30 cellular contexts compared by ENCODE assay signal in the genomic region with DNA sequence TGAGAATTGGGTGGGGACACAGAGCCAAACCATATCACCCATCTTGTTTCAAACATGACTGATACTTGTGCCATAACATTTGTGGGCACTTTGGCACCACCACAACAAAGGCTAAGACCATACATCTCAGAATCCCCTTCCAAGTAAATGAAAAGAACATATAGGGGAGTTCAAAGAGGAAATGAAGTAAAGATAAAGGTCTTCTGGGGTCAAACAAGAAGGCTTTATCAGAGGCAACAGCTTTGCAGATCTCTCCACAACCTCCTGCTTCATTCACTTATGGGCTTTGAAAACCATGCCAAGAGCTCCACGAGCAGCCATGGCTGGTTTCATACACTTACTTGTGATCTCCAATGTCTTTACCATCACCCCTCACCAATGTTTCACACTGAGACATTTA.
"Had no signal": no experiment of that assay in that cellular context is flagged by ENCODE, and none has a peak within 500 bp of the region (broad histone marks: within the 10 kb centered on the region; RNA-seq: fewer than 3 reads in every experiment).

No MANE protein-coding gene starts in this region.

- H3K4me3 ChIP-seq: ascending aorta, cardiac muscle cell, coronary artery, Peyer's patch had no signal

- H3K27ac ChIP-seq: ascending aorta, cardiac muscle cell, coronary artery, Peyer's patch, RWPE1, VCaP had no signal

- ATAC-seq: activated CD8-positive, alpha-beta T cell treated with anti-CD3 and anti-CD28 coated beads for 36 hours; PC-3; Right ventricle myocardium inferior; SK-N-SH treated with all-trans-retinoic acid at 6 μM for 48 hours; T-cell; T-helper 17 cell had no signal

- H3K4me1 ChIP-seq: ascending aorta, Peyer's patch had no signal

- DNase-seq: activated B cell treated with CpG ODN at 0.5 μM for 24 hours; activated CD4-positive, alpha-beta T cell treated with anti-CD3 and anti-CD28 coated beads for 4 hours; activated CD4-positive, CD25-positive, alpha-beta regulatory T cell treated with anti-CD3 and anti-CD28 coated beads, Interleukin-2, amount 50 U/mL, for 72 hours; activated CD8-positive, alpha-beta T cell treated with anti-CD3 and anti-CD28 coated beads for 36 hours; activated gamma-delta T cell; activated naive CD4-positive, alpha-beta T cell treated with Interleukin-2 at 50 U/mL for 16 hours; activated naive CD8-positive, alpha-beta T cell treated with anti-CD3 and anti-CD28 coated beads, Interleukin-2, amount 10 ng/mL, durations not matched to agents 7 days and 5 days; activated T-cell treated with anti-CD3 and anti-CD28 coated beads, Interleukin-2, amount 50 U/mL, for 1 hour; amygdala; Karpas-422; NCI-H1092; NCI-H1436 treated with DMSO at 0.1 percent for 48 hours; NCI-H1694 treated with DMSO at 0.1 percent for 48 hours; NCI-H2029; NCI-H510A; NCI-H526 treated with DMSO at 0.1 percent for 48 hours; NCI-H82; PC-3; Peyer's patch; SIG-M5; T-cell; T-helper 17 cell; T-helper 9 cell had no signal

- H3K27me3 ChIP-seq: ascending aorta, cardiac muscle cell, Peyer's patch had no signal

- H3K36me3 ChIP-seq: ascending aorta, cardiac muscle cell, Peyer's patch had no signal

- H3K9me3 ChIP-seq: Peyer's patch had no signal
